In genomic region chr4:57287687-57288604, GRCh38 we compare ENCODE assay signal across 17 cellular contexts.
"Had no signal": no experiment of that assay in that cellular context is flagged by ENCODE, and none has a peak within 500 bp of the region (broad histone marks: within the 10 kb centered on the region; RNA-seq: fewer than 3 reads in every experiment).

No MANE protein-coding gene starts in this region.

- ATAC-seq: left lobe of liver; naive thymus-derived CD4-positive, alpha-beta T cell; psoas muscle; right lobe of liver; stimulated activated effector memory CD8-positive, alpha-beta T cell treated with anti-CD3 and anti-CD28 coated beads, Interleukin-12 subunit alpha, Interleukin-12 subunit beta, amount 100 ng/mL, for 72 hours; stimulated activated naive CD8-positive, alpha-beta T cell treated with anti-CD3 and anti-CD28 coated beads, Interleukin-15, Interleukin-2, amounts not matched to agents 100 U/mL and 50 U/mL, for 24 hours had no signal

- H3K36me3 Mint-ChIP-seq: naive thymus-derived CD4-positive, alpha-beta T cell; stimulated activated effector memory CD8-positive, alpha-beta T cell treated with anti-CD3 and anti-CD28 coated beads, Interleukin-12 subunit alpha, Interleukin-12 subunit beta, amount 100 ng/mL, for 72 hours had no signal

- H3K9me3 Mint-ChIP-seq: stimulated activated effector memory CD8-positive, alpha-beta T cell treated with anti-CD3 and anti-CD28 coated beads, Interleukin-12 subunit alpha, Interleukin-12 subunit beta, amount 100 ng/mL, for 72 hours had no signal

- H3K4me3 Mint-ChIP-seq: naive thymus-derived CD4-positive, alpha-beta T cell; stimulated activated effector memory CD8-positive, alpha-beta T cell treated with anti-CD3 and anti-CD28 coated beads, Interleukin-12 subunit alpha, Interleukin-12 subunit beta, amount 100 ng/mL, for 72 hours had no signal

- DNase-seq: dermis blood vessel endothelial cell; esophagus squamous epithelium; foreskin fibroblast; islet precursor cell; mammary epithelial cell; naive thymus-derived CD4-positive, alpha-beta T cell; psoas muscle; retina; right lobe of liver; stimulated activated CD4-positive, alpha-beta T cell treated with anti-CD3 and anti-CD28 coated beads, Interleukin-4, amount 100 ng/mL, for 1 hour; stimulated activated CD8-positive, alpha-beta memory T cell treated with anti-CD3 and anti-CD28 coated beads, Interleukin-4, amount 100 ng/mL, for 48 hours; stimulated activated naive CD8-positive, alpha-beta T cell treated with anti-CD3 and anti-CD28 coated beads, Interleukin-15, Interleukin-2, amounts not matched to agents 100 U/mL and 50 U/mL, for 24 hours; tibial artery; upper lobe of left lung; uterus had no signal

- H3K27ac Mint-ChIP-seq: naive thymus-derived CD4-positive, alpha-beta T cell; stimulated activated effector memory CD8-positive, alpha-beta T cell treated with anti-CD3 and anti-CD28 coated beads, Interleukin-12 subunit alpha, Interleukin-12 subunit beta, amount 100 ng/mL, for 72 hours had no signal

- H3K4me1 Mint-ChIP-seq: naive thymus-derived CD4-positive, alpha-beta T cell; stimulated activated effector memory CD8-positive, alpha-beta T cell treated with anti-CD3 and anti-CD28 coated beads, Interleukin-12 subunit alpha, Interleukin-12 subunit beta, amount 100 ng/mL, for 72 hours had no signal
